In genomic region chr3:41630017-41630416, GRCh38 we compare ENCODE assay signal across 1 cellular context.
TF ChIP-seq lines count a peak whose summit lies in the region.

No MANE protein-coding gene starts in this region.

TF ChIP-seq in WTC11, 78 proteins besides CTCF, POLR2A, EP300 and RAD21 (continued from another document):
- TF ChIP-seq ZNF416 (CRISPR knock-in tag; IDR thresholded peaks at IDR 0.05) (no peak), NFATC4 (CRISPR knock-in tag; IDR thresholded peaks at IDR 0.05) (no peak)
